ENCODE assay signal across 18 cellular contexts in genomic region chr4:25100710-25101109, GRCh38.
"Had no signal": no experiment of that assay in that cellular context is flagged by ENCODE, and none has a peak within 500 bp of the region (broad histone marks: within the 10 kb centered on the region; RNA-seq: fewer than 3 reads in every experiment).

No MANE protein-coding gene starts in this region.

- FAIRE-seq: HTR-8/SVneo had no signal

- H3K36me3 ChIP-seq: SJCRH30 had no signal

- H3K27ac ChIP-seq: HL-60, RWPE1 had no signal

- H3K27me3 ChIP-seq: SJCRH30 had no signal

- ATAC-seq: Panc1, PC-3, SK-N-SH treated with all-trans-retinoic acid at 6 μM for 48 hours had no signal

- DNase-seq: Kasumi-1; KG1; MM.1S; NCI-H1436; NCI-H2171 treated with DMSO at 0.1 percent for 48 hours; NCI-H345; NCI-H446 treated with DMSO at 0.1 percent for 48 hours; NCI-H526; NCI-H82; NK-92 treated with Interleukin-12 subunit alpha and Interleukin-12 subunit beta, amount 100 ng/mL, for 24 hours; PC-3; SHP77 treated with DMSO at 0.1 percent for 48 hours had no signal

- H3K4me3 ChIP-seq: SJCRH30 had no signal

- H3K9me3 ChIP-seq: SJCRH30 had no signal
